ENCODE assay signal across 18 cellular contexts in the genomic region with DNA sequence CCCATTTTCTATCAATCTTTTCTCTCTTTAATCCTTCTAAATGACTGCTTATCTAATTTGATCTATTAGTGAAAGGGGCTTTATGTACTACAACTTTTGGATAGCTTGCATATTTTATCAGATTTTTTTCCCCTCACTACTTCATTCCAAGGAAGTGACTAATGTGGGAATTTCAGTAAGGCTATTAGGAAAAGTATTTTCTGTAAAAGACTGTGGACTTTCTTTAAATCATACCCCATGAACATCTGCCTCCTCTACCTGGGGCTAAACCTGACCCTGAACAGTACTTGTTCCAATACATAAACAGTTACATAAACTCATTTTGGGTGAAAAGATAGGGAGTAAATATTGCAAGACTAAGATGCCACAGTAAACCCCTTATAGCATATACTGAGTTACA.
DNase-seq lines count a peak whose midpoint lies in the region; ATAC-seq and TF ChIP-seq lines count a peak whose summit lies in the region.
"Had no signal": no experiment of that assay in that cellular context is flagged by ENCODE, and none has a peak within 500 bp of the region (broad histone marks: within the 10 kb centered on the region; RNA-seq: fewer than 3 reads in every experiment).

No MANE protein-coding gene starts in this region.

- H3K36me3 Mint-ChIP-seq in activated CD4-positive, alpha-beta T cell treated with anti-CD3 and anti-CD28 coated beads, Interleukin-2, amount 10 ng/mL, durations not matched to agents 24 days and 14 days (ENCODE audit: low read depth) = no peaks in the 10 kb centered on the region
- no peaks in the 10 kb centered on the region for H3K36me3 Mint-ChIP-seq in activated T-cell treated with anti-CD3 and anti-CD28 coated beads, Interleukin-2, amount 50 U/mL, for 72 hours (ENCODE audit: insufficient read depth in 2 of 2)
- H3K36me3 Mint-ChIP-seq: activated naive CD4-positive, alpha-beta T cell treated with anti-CD3 and anti-CD28 coated beads, Interleukin-2, amount 10 ng/mL, durations not matched to agents 7 days and 5 days had no signal

- no peaks in the 10 kb centered on the region for H3K9me3 ChIP-seq in GM23248 (ENCODE audit: low read depth)
- no peaks in the 10 kb centered on the region for H3K9me3 ChIP-seq in SK-N-SH
- H3K9me3 ChIP-seq: ascending aorta, colonic mucosa, gastrocnemius medialis had no signal

- H3K9me3 Mint-ChIP-seq in activated CD4-positive, alpha-beta T cell treated with anti-CD3 and anti-CD28 coated beads, Interleukin-2, amount 10 ng/mL, durations not matched to agents 24 days and 14 days = no peaks in the 10 kb centered on the region
- H3K9me3 Mint-ChIP-seq in activated T-cell treated with anti-CD3 and anti-CD28 coated beads, Interleukin-2, amount 50 U/mL, for 72 hours = peaks cover 2 to 3% of the 10 kb centered on the region in 2 donors
- H3K9me3 Mint-ChIP-seq: activated B cell treated with CpG ODN at 0.5 μM for 24 hours; activated CD8-positive, alpha-beta T cell treated with anti-CD3 and anti-CD28 coated beads for 36 hours; activated naive CD4-positive, alpha-beta T cell treated with anti-CD3 and anti-CD28 coated beads, Interleukin-2, amount 10 ng/mL, durations not matched to agents 7 days and 5 days had no signal

- peaks cover 17% of the 10 kb centered on the region for H3K4me1 ChIP-seq in GM23248 (ENCODE audit: insufficient read depth)
- peaks cover 0 to 2% of the 10 kb centered on the region in 2 experiments; a peak in 1 of 4 replicates for H3K4me1 ChIP-seq in SK-N-SH (ENCODE audit: control insufficient read depth in 1 of 2, insufficient read depth in 2 of 2, low read depth in 1 of 2, low read length in 1 of 2)
- H3K4me1 ChIP-seq in foreskin keratinocyte = peaks cover 10% of the 10 kb centered on the region
- H3K4me1 ChIP-seq: colonic mucosa, gastrocnemius medialis had no signal

- H3K36me3 ChIP-seq in GM23248 (ENCODE audit: low read depth) (no peaks in the 10 kb centered on the region), SK-N-SH (replicated peaks in 1 of 2; ENCODE audit: control insufficient read depth in 1 of 2, insufficient read depth in 2 of 2, low read length in 1 of 2) (no peaks in the 10 kb centered on the region)
- H3K36me3 ChIP-seq: ascending aorta, colonic mucosa, gastrocnemius medialis had no signal

- DNase-seq in GM23248 (peak; percentile 34), SK-N-SH (no peak), foreskin keratinocyte (peak in 1 of 2 donors; percentile 57), retinal pigment epithelial cell (ENCODE audit: low read depth) (peak; percentile 54)
- DNase-seq in activated CD4-positive, alpha-beta T cell treated with anti-CD3 and anti-CD28 coated beads, Interleukin-2, amount 10 ng/mL, durations not matched to agents 24 days and 14 days = no peak
- no peak for DNase-seq in activated T-cell treated with anti-CD3 and anti-CD28 coated beads, Interleukin-2, amount 50 U/mL, for 72 hours
- DNase-seq: activated B cell treated with CpG ODN at 0.5 μM for 24 hours; activated CD8-positive, alpha-beta T cell treated with anti-CD3 and anti-CD28 coated beads for 36 hours; activated naive CD4-positive, alpha-beta T cell treated with anti-CD3 and anti-CD28 coated beads, Interleukin-2, amount 10 ng/mL, durations not matched to agents 7 days and 5 days; activated T-cell treated with anti-CD3 and anti-CD28 coated beads, Interleukin-2, amount 50 U/mL, for 1 hour; colonic mucosa; gastrocnemius medialis; H7; NCI-H1417; NCI-H69 had no signal

- H3K79me2 ChIP-seq in GM23248 (ENCODE audit: insufficient read depth) = no peaks in the 10 kb centered on the region
- no peaks in the 10 kb centered on the region for H3K79me2 ChIP-seq in SK-N-SH (ENCODE audit: insufficient read depth)

- no peak overlapping the region for H3K4me3 Mint-ChIP-seq in activated CD4-positive, alpha-beta T cell treated with anti-CD3 and anti-CD28 coated beads, Interleukin-2, amount 10 ng/mL, durations not matched to agents 24 days and 14 days
- no peak overlapping the region for H3K4me3 Mint-ChIP-seq in activated T-cell treated with anti-CD3 and anti-CD28 coated beads, Interleukin-2, amount 50 U/mL, for 72 hours
- H3K4me3 Mint-ChIP-seq: activated B cell treated with CpG ODN at 0.5 μM for 24 hours; activated CD8-positive, alpha-beta T cell treated with anti-CD3 and anti-CD28 coated beads for 36 hours; activated naive CD4-positive, alpha-beta T cell treated with anti-CD3 and anti-CD28 coated beads, Interleukin-2, amount 10 ng/mL, durations not matched to agents 7 days and 5 days; B cell had no signal

- H3K27ac Mint-ChIP-seq in activated CD4-positive, alpha-beta T cell treated with anti-CD3 and anti-CD28 coated beads, Interleukin-2, amount 10 ng/mL, durations not matched to agents 24 days and 14 days = no peak overlapping the region
- no peak overlapping the region for H3K27ac Mint-ChIP-seq in activated T-cell treated with anti-CD3 and anti-CD28 coated beads, Interleukin-2, amount 50 U/mL, for 72 hours
- H3K27ac Mint-ChIP-seq: activated B cell treated with CpG ODN at 0.5 μM for 24 hours; activated CD8-positive, alpha-beta T cell treated with anti-CD3 and anti-CD28 coated beads for 36 hours; activated naive CD4-positive, alpha-beta T cell treated with anti-CD3 and anti-CD28 coated beads, Interleukin-2, amount 10 ng/mL, durations not matched to agents 7 days and 5 days; B cell had no signal

- no peaks in the 10 kb centered on the region for H3K27me3 ChIP-seq in GM23248 (replicated peaks; ENCODE audit: insufficient read depth)
- H3K27me3 ChIP-seq in SK-N-SH (ENCODE audit: insufficient read depth) = no peaks in the 10 kb centered on the region
- H3K27me3 ChIP-seq in foreskin keratinocyte = no peaks in the 10 kb centered on the region
- H3K27me3 ChIP-seq: ascending aorta, colonic mucosa, gastrocnemius medialis had no signal

- H3K4me1 Mint-ChIP-seq in activated CD4-positive, alpha-beta T cell treated with anti-CD3 and anti-CD28 coated beads, Interleukin-2, amount 10 ng/mL, durations not matched to agents 24 days and 14 days = no peaks in the 10 kb centered on the region
- no peaks in the 10 kb centered on the region for H3K4me1 Mint-ChIP-seq in activated T-cell treated with anti-CD3 and anti-CD28 coated beads, Interleukin-2, amount 50 U/mL, for 72 hours (ENCODE audit: low read depth)
- H3K4me1 Mint-ChIP-seq: activated B cell treated with CpG ODN at 0.5 μM for 24 hours; activated naive CD4-positive, alpha-beta T cell treated with anti-CD3 and anti-CD28 coated beads, Interleukin-2, amount 10 ng/mL, durations not matched to agents 7 days and 5 days had no signal

- H3K27ac ChIP-seq in GM23248 (no peak overlapping the region), SK-N-SH (ENCODE audit: low read depth in 2 of 2, low read length in 1 of 2) (peak overlapping the region in 1 of 2 experiments; percentile 67; a peak in 2 of 4 replicates), foreskin keratinocyte (no peak overlapping the region)
- H3K27ac ChIP-seq: ascending aorta, colonic mucosa, gastrocnemius medialis had no signal

- H3K9me2 ChIP-seq in GM23248 (ENCODE audit: insufficient read depth) (no peaks in the 10 kb centered on the region), SK-N-SH (no peaks in the 10 kb centered on the region)

- H4K20me1 ChIP-seq in GM23248 (ENCODE audit: insufficient read depth) (no peaks in the 10 kb centered on the region), SK-N-SH (ENCODE audit: insufficient read depth) (no peaks in the 10 kb centered on the region)

- intact Hi-C loops in activated CD4-positive, alpha-beta T cell treated with anti-CD3 and anti-CD28 coated beads, Interleukin-2, amount 10 ng/mL, durations not matched to agents 24 days and 14 days (cut with micrococcal nuclease) = no loop called here

- in situ Hi-C loops in GM23248 (cut with MboI) = no loop called here

- ATAC-seq in foreskin keratinocyte (peak; percentile 43), GM18519 (IDR thresholded peaks at IDR 0.05; ENCODE audit: low FRiP score, unreplicated experiment) (no peak)
- ATAC-seq in activated T-cell treated with anti-CD3 and anti-CD28 coated beads, Interleukin-2, amount 50 U/mL, for 72 hours (replicated peaks in 1 of 2) = no peak
- ATAC-seq: activated CD8-positive, alpha-beta T cell treated with anti-CD3 and anti-CD28 coated beads for 36 hours; gastrocnemius medialis had no signal

- CTCF ChIA-PET in SK-N-SH (lab: Yijun Ruan, JAX) = no interaction called here

- H2AFZ ChIP-seq in GM23248 (no peak overlapping the region), SK-N-SH (ENCODE audit: low read depth) (no peak overlapping the region)

- H3F3A ChIP-seq in GM23248 (ENCODE audit: insufficient read depth) (no peaks in the 10 kb centered on the region), SK-N-SH (replicated peaks; ENCODE audit: insufficient read depth) (no peaks in the 10 kb centered on the region)

- H3K4me3 ChIP-seq in GM23248 = no peak overlapping the region
- no peak overlapping the region for H3K4me3 ChIP-seq in SK-N-SH (ENCODE audit: low read depth in 2 of 2, low read length in 1 of 2)
- no peak overlapping the region for H3K4me3 ChIP-seq in retinal pigment epithelial cell (ENCODE audit: low read length)
- H3K4me3 ChIP-seq: ascending aorta, colonic mucosa, gastrocnemius medialis had no signal

- no peak for TF ChIP-seq RAD21 in SK-N-SH (IDR thresholded peaks at IDR 0.05; ENCODE audit: low read length)

- no peak for TF ChIP-seq CTCF in SK-N-SH (IDR thresholded peaks at IDR 0.05)
- TF ChIP-seq CTCF in foreskin keratinocyte (conservative IDR thresholded peaks at IDR 0.05) = no peak
- no peak for TF ChIP-seq CTCF in retinal pigment epithelial cell (conservative IDR thresholded peaks at IDR 0.05; ENCODE audit: low read depth, low read length)

- H3K27me3 Mint-ChIP-seq in activated CD4-positive, alpha-beta T cell treated with anti-CD3 and anti-CD28 coated beads, Interleukin-2, amount 10 ng/mL, durations not matched to agents 24 days and 14 days = no peaks in the 10 kb centered on the region
- no peaks in the 10 kb centered on the region for H3K27me3 Mint-ChIP-seq in activated T-cell treated with anti-CD3 and anti-CD28 coated beads, Interleukin-2, amount 50 U/mL, for 72 hours (ENCODE audit: low read depth)
- H3K27me3 Mint-ChIP-seq: activated B cell treated with CpG ODN at 0.5 μM for 24 hours; activated naive CD4-positive, alpha-beta T cell treated with anti-CD3 and anti-CD28 coated beads, Interleukin-2, amount 10 ng/mL, durations not matched to agents 7 days and 5 days; B cell had no signal

- H3K9ac ChIP-seq in GM23248 (no peak overlapping the region), SK-N-SH (no peak overlapping the region; the same call in 1 of the 2 replicates)

- peak in 1 of 2 experiments; percentile 71; a peak in 2 of 4 replicates for TF ChIP-seq EP300 in SK-N-SH (IDR thresholded peaks at IDR 0.05; ENCODE audit: borderline replicate concordance in 1 of 2, low read depth in 1 of 2, low read length in 1 of 2)

- H3K4me2 ChIP-seq in GM23248 (ENCODE audit: unreplicated experiment) (peak overlapping the region; percentile 35), SK-N-SH (no peak overlapping the region)

- POLR2A ChIA-PET in SK-N-SH (lab: Yijun Ruan, JAX) = no interaction called here

TF ChIP-seq in SK-N-SH, 30 proteins besides CTCF, POLR2A, EP300 and RAD21 (continues in another document):
- TF ChIP-seq TEAD4 (IDR thresholded peaks at IDR 0.05; ENCODE audit: borderline replicate concordance, insufficient read depth) (peak; percentile 61; the same call in 1 of the 2 replicates), NFIC (IDR thresholded peaks at IDR 0.05; ENCODE audit: borderline replicate concordance) (peak; percentile 18; the same call in 1 of the 2 replicates), FOSL2 (IDR thresholded peaks at IDR 0.05; ENCODE audit: borderline replicate concordance, low read depth) (peak; percentile 55; the same call in 1 of the 2 replicates)

Comparison
In these comparisons a context has a peak if more than half of its experiments do, and no peak if none do; other contexts are left out.
1. DNase-seq: peak in GM23248 (single experiment) and retinal pigment epithelial cell (single experiment); none in SK-N-SH (single experiment), activated CD4-positive, alpha-beta T cell treated with anti-CD3 and anti-CD28 coated beads, Interleukin-2, amount 10 ng/mL, durations not matched to agents 24 days and 14 days (single experiment) and activated T-cell treated with anti-CD3 and anti-CD28 coated beads, Interleukin-2, amount 50 U/mL, for 72 hours (0 of 2).